ENCODE assay signal across 32 cellular contexts in the genomic region with DNA sequence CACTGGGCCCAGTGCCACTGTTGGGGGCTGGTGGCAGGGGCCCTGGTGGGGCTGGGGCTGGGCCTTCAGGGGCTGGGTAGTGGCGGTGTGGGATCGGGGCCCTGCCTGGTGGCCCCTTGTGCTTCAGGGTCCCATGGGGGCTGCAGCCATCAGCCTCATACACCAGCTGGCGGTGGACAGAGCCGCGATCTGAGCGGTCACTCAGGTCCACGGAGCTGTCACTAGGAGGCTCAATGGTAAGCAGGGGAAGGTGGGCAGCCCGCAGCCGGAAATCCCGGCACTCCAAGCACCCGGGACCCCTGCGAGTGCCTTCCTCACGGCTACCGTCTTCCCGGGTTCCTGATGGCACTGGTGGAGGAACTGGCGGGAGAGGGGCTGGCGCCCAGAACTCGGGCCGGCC.
"Had no signal": no experiment of that assay in that cellular context is flagged by ENCODE, and none has a peak within 500 bp of the region (broad histone marks: within the 10 kb centered on the region; RNA-seq: fewer than 3 reads in every experiment).

No MANE protein-coding gene starts in this region.

- H3K9me3 Mint-ChIP-seq: naive thymus-derived CD8-positive, alpha-beta T cell; natural killer cell treated with Interleukin-12 subunit alpha and Interleukin-12 subunit beta and Interleukin-15 and Interleukin-18, amount 100 ng/mL, for 72 hours; stimulated activated naive CD8-positive, alpha-beta T cell treated with anti-CD3 and anti-CD28 coated beads, Interleukin-15, amount 100 ng/mL, for 72 hours; type B pancreatic cell had no signal

- DNase-seq: naive B cell; naive thymus-derived CD8-positive, alpha-beta T cell; nephron progenitor cell; nucleus accumbens; ovary; psoas muscle; right cardiac atrium; right lobe of liver; sigmoid colon; small intestine; stimulated activated CD4-positive, alpha-beta T cell treated with anti-CD3 and anti-CD28 coated beads, Interleukin-15, amount 100 ng/mL, for 24 hours; stimulated activated CD4-positive, alpha-beta T cell treated with anti-CD3 and anti-CD28 coated beads, Interleukin-2, amount 100 ng/mL, for 24 hours; stimulated activated CD4-positive, alpha-beta T cell treated with anti-CD3 and anti-CD28 coated beads, Interleukin-2, amount 100 ng/mL, for 48 hours; stimulated activated CD4-positive, alpha-beta T cell treated with anti-CD3 and anti-CD28 coated beads, Interleukin-4, amount 100 ng/mL, for 24 hours; stimulated activated CD8-positive, alpha-beta memory T cell treated with anti-CD3 and anti-CD28 coated beads, Interleukin-4, amount 100 ng/mL, for 48 hours; stimulated activated naive CD4-positive, alpha-beta T cell; stimulated activated naive CD8-positive, alpha-beta T cell treated with anti-CD3 and anti-CD28 coated beads, Interleukin-15, amount 100 ng/mL, for 72 hours; stimulated activated naive CD8-positive, alpha-beta T cell treated with anti-CD3 and anti-CD28 coated beads, Interleukin-15, Interleukin-2, amounts not matched to agents 100 U/mL and 50 U/mL, for 24 hours; substantia nigra; testis; tibial artery; transverse colon; upper lobe of right lung; uterus had no signal

- H3K27me3 Mint-ChIP-seq: naive thymus-derived CD8-positive, alpha-beta T cell; progenitor cell of endocrine pancreas; stimulated activated memory B cell treated with anti-CD40 and anti-IgM and Interleukin-4, amounts not matched to agents 10 μg/mL and 1 μg/mL and 100 μg/mL, for 72 hours; stimulated activated naive CD8-positive, alpha-beta T cell treated with anti-CD3 and anti-CD28 coated beads, Interleukin-15, amount 100 ng/mL, for 72 hours; type B pancreatic cell had no signal

- H3K4me3 Mint-ChIP-seq: naive B cell; naive thymus-derived CD8-positive, alpha-beta T cell; natural killer cell treated with Interleukin-12 subunit alpha and Interleukin-12 subunit beta and Interleukin-15 and Interleukin-18, amount 100 ng/mL, for 72 hours; nephron progenitor cell; neural crest cell; stimulated activated memory B cell treated with anti-CD40 and anti-IgM and Interleukin-4, amounts not matched to agents 10 μg/mL and 1 μg/mL and 100 μg/mL, for 72 hours; stimulated activated naive CD8-positive, alpha-beta T cell treated with anti-CD3 and anti-CD28 coated beads, Interleukin-15, amount 100 ng/mL, for 72 hours; type B pancreatic cell had no signal

- H3K79me2 ChIP-seq: parathyroid adenoma had no signal

- H3K27me3 ChIP-seq: neutrophil, ovary, right lobe of liver, sigmoid colon, suprapubic skin, testis, tibial artery, transverse colon, upper lobe of right lung, uterus had no signal

- H3K9me3 ChIP-seq: neutrophil, ovary, psoas muscle, right lobe of liver, sigmoid colon, suprapubic skin, testis, tibial artery, transverse colon, upper lobe of right lung, uterus had no signal

- H3K36me3 Mint-ChIP-seq: naive B cell; naive thymus-derived CD8-positive, alpha-beta T cell; natural killer cell treated with Interleukin-12 subunit alpha and Interleukin-12 subunit beta and Interleukin-15 and Interleukin-18, amount 100 ng/mL, for 72 hours; stimulated activated memory B cell treated with anti-CD40 and anti-IgM and Interleukin-4, amounts not matched to agents 10 μg/mL and 1 μg/mL and 100 μg/mL, for 72 hours had no signal

- H3K4me3 ChIP-seq: ovary, psoas muscle, right lobe of liver, sigmoid colon, suprapubic skin, testis, tibial artery, transverse colon, upper lobe of right lung, uterus had no signal

- ATAC-seq: naive thymus-derived CD8-positive, alpha-beta T cell; natural killer cell treated with Interleukin-12 subunit alpha and Interleukin-12 subunit beta and Interleukin-15 and Interleukin-18, amount 100 ng/mL, for 72 hours; psoas muscle; right cardiac atrium; right lobe of liver; stimulated activated memory B cell treated with anti-CD40 and anti-IgM and Interleukin-4, amounts not matched to agents 10 μg/mL and 1 μg/mL and 100 μg/mL, for 72 hours; stimulated activated naive CD8-positive, alpha-beta T cell treated with anti-CD3 and anti-CD28 coated beads, Interleukin-15, amount 100 ng/mL, for 72 hours; stimulated activated naive CD8-positive, alpha-beta T cell treated with anti-CD3 and anti-CD28 coated beads, Interleukin-15, Interleukin-2, amounts not matched to agents 100 U/mL and 50 U/mL, for 24 hours; upper lobe of right lung had no signal

- H3K9ac ChIP-seq: parathyroid adenoma had no signal

- H3K36me3 ChIP-seq: neutrophil, ovary, right lobe of liver, transverse colon, upper lobe of right lung, uterus had no signal

- H3K4me1 ChIP-seq: parathyroid adenoma, psoas muscle, right lobe of liver, sigmoid colon, suprapubic skin, testis, tibial artery, transverse colon, upper lobe of right lung, uterus had no signal

- H3K27ac Mint-ChIP-seq: naive B cell; naive thymus-derived CD8-positive, alpha-beta T cell; natural killer cell treated with Interleukin-12 subunit alpha and Interleukin-12 subunit beta and Interleukin-15 and Interleukin-18, amount 100 ng/mL, for 72 hours; progenitor cell of endocrine pancreas; stimulated activated memory B cell treated with anti-CD40 and anti-IgM and Interleukin-4, amounts not matched to agents 10 μg/mL and 1 μg/mL and 100 μg/mL, for 72 hours; stimulated activated naive CD8-positive, alpha-beta T cell treated with anti-CD3 and anti-CD28 coated beads, Interleukin-15, amount 100 ng/mL, for 72 hours; type B pancreatic cell had no signal

- H2AFZ ChIP-seq: parathyroid adenoma had no signal

- H3K27ac ChIP-seq: neutrophil, ovary, parathyroid adenoma, psoas muscle, right lobe of liver, sigmoid colon, suprapubic skin, testis, tibial artery, transverse colon, upper lobe of right lung, uterus had no signal

- H3K4me1 Mint-ChIP-seq: naive B cell; naive thymus-derived CD8-positive, alpha-beta T cell; neural crest cell; stimulated activated memory B cell treated with anti-CD40 and anti-IgM and Interleukin-4, amounts not matched to agents 10 μg/mL and 1 μg/mL and 100 μg/mL, for 72 hours; stimulated activated naive CD8-positive, alpha-beta T cell treated with anti-CD3 and anti-CD28 coated beads, Interleukin-15, amount 100 ng/mL, for 72 hours had no signal
